In genomic region chr11:43278302-43278956, GRCh38 we compare ENCODE assay signal across 1 cellular context.
TF ChIP-seq lines count a peak whose summit lies in the region.

No MANE protein-coding gene starts in this region.

TF ChIP-seq in WTC11, 78 proteins besides CTCF, POLR2A, EP300 and RAD21 (continued from another document):
- TF ChIP-seq ZNF317 (CRISPR knock-in tag; IDR thresholded peaks at IDR 0.05; ENCODE audit: borderline replicate concordance, low read depth) (no peak), IRF2 (CRISPR knock-in tag; IDR thresholded peaks at IDR 0.05; ENCODE audit: borderline replicate concordance, low read depth) (no peak), HMGA2 (CRISPR knock-in tag; IDR thresholded peaks at IDR 0.05) (no peak), NFE2L1 (CRISPR knock-in tag; IDR thresholded peaks at IDR 0.05) (no peak), E2F1 (CRISPR knock-in tag; IDR thresholded peaks at IDR 0.05) (no peak), MLX (CRISPR knock-in tag; IDR thresholded peaks at IDR 0.05) (no peak), SP1 (CRISPR knock-in tag; conservative IDR thresholded peaks at IDR 0.05) (no peak), KAT7 (CRISPR knock-in tag; IDR thresholded peaks at IDR 0.05; ENCODE audit: borderline replicate concordance) (no peak), ARID4B (CRISPR knock-in tag; IDR thresholded peaks at IDR 0.05; ENCODE audit: borderline replicate concordance) (no peak)
